32 cellular contexts compared by ENCODE assay signal in the genomic region with DNA sequence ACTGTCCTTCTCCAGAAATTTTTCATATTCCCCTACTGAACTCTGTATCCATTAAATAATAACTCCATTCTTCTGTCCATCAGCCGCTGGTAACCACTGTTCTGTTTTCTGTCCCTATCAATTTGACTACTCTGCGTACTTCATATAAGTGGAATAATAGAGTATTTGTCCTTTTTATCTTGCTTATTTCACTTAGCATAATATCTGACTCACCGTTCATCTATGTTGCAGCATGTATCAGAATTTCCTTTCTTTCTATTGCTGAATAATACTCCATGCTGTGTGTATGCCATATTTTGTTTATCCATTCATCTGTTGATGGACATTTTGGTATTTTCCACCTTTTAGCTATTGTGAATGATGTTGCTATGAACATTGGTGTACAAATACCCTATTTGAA.
DNase-seq lines count a peak whose midpoint lies in the region; ATAC-seq and TF ChIP-seq lines count a peak whose summit lies in the region.
"Had no signal": no experiment of that assay in that cellular context is flagged by ENCODE, and none has a peak within 500 bp of the region (broad histone marks: within the 10 kb centered on the region; RNA-seq: fewer than 3 reads in every experiment).

No MANE protein-coding gene starts in this region.

- TF ChIP-seq CTCF in RWPE2 (IDR thresholded peaks at IDR 0.05; ENCODE audit: poor library complexity, severe bottlenecking) (no peak), A673 (conservative IDR thresholded peaks at IDR 0.05; ENCODE audit: low read depth, low read length) (no peak), vagina (IDR thresholded peaks at IDR 0.05) (no peak)

- intact Hi-C loops in A673 (cut with micrococcal nuclease; ENCODE audit: unreplicated experiment) (no loop called here), vagina (cut with DNase I) (no loop called here)

- H3K4me3 ChIP-seq in RWPE2 (ENCODE audit: severe bottlenecking) (no peak overlapping the region), muscle layer of duodenum (ENCODE audit: low read depth in 1 of 2, low read length in 2 of 2) (no peak overlapping the region), A673 (ENCODE audit: low read depth, low read length, poor library complexity, severe bottlenecking) (no peak overlapping the region), vagina (no peak overlapping the region)
- no peak overlapping the region for H3K4me3 ChIP-seq in CD8-positive, alpha-beta memory T cell (ENCODE audit: low read length)
- H3K4me3 ChIP-seq: BLaER1 treated with 17β-estradiol and CSF1 and Interleukin-3, amounts not matched to agents 10 nM and 100 nM; heart right ventricle; right atrium auricular region; thoracic aorta; uterus had no signal

- DNase-seq in EH (ENCODE audit: low read depth) (peak; percentile 21), RWPE2 (ENCODE audit: low spot score) (no peak), dermis blood vessel endothelial cell (peak; percentile 70), A673 (ENCODE audit: low spot score) (no peak), vagina (ENCODE audit: extremely low spot score in 2 of 2) (no peak)
- no peak for DNase-seq in CD8-positive, alpha-beta memory T cell
- DNase-seq: ACHN; activated CD8-positive, alpha-beta T cell treated with anti-CD3 and anti-CD28 coated beads, Interleukin-2, amount 10 ng/mL, durations not matched to agents 7 days and 5 days; activated effector memory CD4-positive, alpha-beta T cell treated with Interleukin-2 at 50 U/mL for 16 hours; activated T-cell treated with anti-CD3 and anti-CD28 coated beads for 4 hours; Calu3; cortex of kidney; DND-41; heart right ventricle; naive B cell; NCI-H1417 treated with DMSO at 0.1 percent for 48 hours; NCI-H524; stimulated activated CD4-positive, alpha-beta T cell treated with anti-CD3 and anti-CD28 coated beads, Interleukin-12 subunit alpha, Interleukin-12 subunit beta, amount 100 ng/mL, for 4 hours; stimulated activated CD4-positive, alpha-beta T cell treated with anti-CD3 and anti-CD28 coated beads, Interleukin-4, amount 100 ng/mL, for 4 hours; stimulated activated naive CD4-positive, alpha-beta T cell; T-helper 1 cell; uterus had no signal

- no peaks in the 10 kb centered on the region for H3K9me3 ChIP-seq in RWPE2 (ENCODE audit: severe bottlenecking)
- no peaks in the 10 kb centered on the region for H3K9me3 ChIP-seq in muscle layer of duodenum (ENCODE audit: control insufficient read depth in 1 of 2, low read length in 2 of 2)
- no peaks in the 10 kb centered on the region for H3K9me3 ChIP-seq in A673 (ENCODE audit: low read depth, low read length, poor library complexity, severe bottlenecking)
- no peaks in the 10 kb centered on the region for H3K9me3 ChIP-seq in CD8-positive, alpha-beta memory T cell (ENCODE audit: low read length)
- no peaks in the 10 kb centered on the region for H3K9me3 ChIP-seq in vagina
- H3K9me3 ChIP-seq: BLaER1 treated with 17β-estradiol and CSF1 and Interleukin-3, amounts not matched to agents 10 nM and 100 nM; heart right ventricle; right atrium auricular region; thoracic aorta; uterus had no signal

- H3K27me3 ChIP-seq in RWPE2 (ENCODE audit: insufficient read depth, poor library complexity, severe bottlenecking) (no peaks in the 10 kb centered on the region), muscle layer of duodenum (ENCODE audit: low read depth, low read length) (no peaks in the 10 kb centered on the region), A673 (replicated peaks; ENCODE audit: insufficient read depth, low read depth, low read length, poor library complexity) (no peaks in the 10 kb centered on the region), vagina (no peaks in the 10 kb centered on the region)
- H3K27me3 ChIP-seq in CD8-positive, alpha-beta memory T cell (ENCODE audit: insufficient read depth, low read length, poor library complexity, severe bottlenecking) = no peaks in the 10 kb centered on the region
- H3K27me3 ChIP-seq: BLaER1 treated with 17β-estradiol and CSF1 and Interleukin-3, amounts not matched to agents 10 nM and 100 nM; heart right ventricle; right atrium auricular region; uterus had no signal

- CTCF ChIA-PET in A673 (lab: Charles Lee) = no interaction called here
- CTCF ChIA-PET in CD8-positive, alpha-beta memory T cell (lab: Charles Lee) = interaction anchor here (0.9 kb wide), 1 partner anchor 212 kb away, joined by 3 read pairs; no protein-coding TSS in a partner anchor

- no peaks in the 10 kb centered on the region for H3K9me3 Mint-ChIP-seq in CD8-positive, alpha-beta memory T cell
- H3K9me3 Mint-ChIP-seq: brain, IgD-negative memory B cell, naive B cell had no signal

- H3K36me3 ChIP-seq in RWPE2 (ENCODE audit: low read depth) (peaks cover 53% of the 10 kb centered on the region), muscle layer of duodenum (ENCODE audit: control insufficient read depth in 1 of 2, insufficient read depth in 2 of 2, low read length in 2 of 2) (peaks cover 33 to 42% of the 10 kb centered on the region in 2 donors), A673 (ENCODE audit: insufficient read depth, low read length, poor library complexity, severe bottlenecking) (peaks cover 26% of the 10 kb centered on the region), vagina (peaks cover 0 to 51% of the 10 kb centered on the region in 2 donors)
- peaks cover 23% of the 10 kb centered on the region for H3K36me3 ChIP-seq in CD8-positive, alpha-beta memory T cell (ENCODE audit: insufficient read depth, low read length)
- H3K36me3 ChIP-seq: uterus had no signal

- peaks cover 4 to 14% (median 5%) of the 10 kb centered on the region in 3 donors for H3K4me1 Mint-ChIP-seq in CD8-positive, alpha-beta memory T cell
- H3K4me1 Mint-ChIP-seq: naive B cell had no signal

- no peak for ATAC-seq in RWPE2 (ENCODE audit: low read depth)
- ATAC-seq in GM21737 (IDR thresholded peaks at IDR 0.05; ENCODE audit: unreplicated experiment) = no peak
- ATAC-seq: activated CD8-positive, alpha-beta T cell treated with anti-CD3 and anti-CD28 coated beads, Interleukin-2, amount 10 ng/mL, durations not matched to agents 7 days and 5 days; HCT116; heart right ventricle; left lobe of liver; Panc1 had no signal

- H3K27ac ChIP-seq in RWPE2 (ENCODE audit: poor library complexity, severe bottlenecking) (peak overlapping the region; percentile 39), muscle layer of duodenum (ENCODE audit: low read length) (peak overlapping the region; percentile 49), A673 (ENCODE audit: low read depth, low read length, poor library complexity, severe bottlenecking) (no peak overlapping the region), vagina (no peak overlapping the region)
- no peak overlapping the region for H3K27ac ChIP-seq in CD8-positive, alpha-beta memory T cell (ENCODE audit: low read depth, low read length)
- H3K27ac ChIP-seq: BLaER1 treated with 17β-estradiol and CSF1 and Interleukin-3, amounts not matched to agents 10 nM and 100 nM; heart right ventricle; right atrium auricular region; thoracic aorta; uterus had no signal

- H3K36me3 Mint-ChIP-seq in CD8-positive, alpha-beta memory T cell = peaks cover 0 to 63% (median 15%) of the 10 kb centered on the region in 3 donors

- POLR2A ChIA-PET in A673 (lab: Charles Lee; ENCODE audit: low non-redundant PET) = no interaction called here
- POLR2A ChIA-PET in CD8-positive, alpha-beta memory T cell (lab: Charles Lee) = no interaction called here

- no peak for TF ChIP-seq POLR2A in vagina (IDR thresholded peaks at IDR 0.05)

- no peaks in the 10 kb centered on the region for H3K27me3 Mint-ChIP-seq in CD8-positive, alpha-beta memory T cell
- H3K27me3 Mint-ChIP-seq: brain, IgD-negative memory B cell, naive B cell had no signal

- no TSS peak for BruUV-seq in A673 (replicated peaks; lab: Mats Ljungman, UMichigan)

- no peak overlapping the region for H3K4me3 Mint-ChIP-seq in CD8-positive, alpha-beta memory T cell
- H3K4me3 Mint-ChIP-seq: activated CD8-positive, alpha-beta T cell treated with anti-CD3 and anti-CD28 coated beads, Interleukin-2, amount 10 ng/mL, durations not matched to agents 7 days and 5 days; brain; IgD-negative memory B cell had no signal

- H3K27ac Mint-ChIP-seq in CD8-positive, alpha-beta memory T cell = no peak overlapping the region
- H3K27ac Mint-ChIP-seq: activated CD8-positive, alpha-beta T cell treated with anti-CD3 and anti-CD28 coated beads, Interleukin-2, amount 10 ng/mL, durations not matched to agents 7 days and 5 days; brain; IgD-negative memory B cell; naive B cell had no signal

- H3K4me1 ChIP-seq in RWPE2 (ENCODE audit: insufficient read depth, poor library complexity, severe bottlenecking) (peaks cover 6% of the 10 kb centered on the region), muscle layer of duodenum (ENCODE audit: control insufficient read depth in 1 of 2, insufficient read depth in 2 of 2, low read length in 2 of 2) (peaks cover 2 to 7% of the 10 kb centered on the region in 2 donors), A673 (ENCODE audit: insufficient read depth, low read length, poor library complexity, severe bottlenecking) (no peaks in the 10 kb centered on the region), vagina (peaks cover 12% of the 10 kb centered on the region)
- H3K4me1 ChIP-seq in CD8-positive, alpha-beta memory T cell (ENCODE audit: insufficient read depth, low read length) = no peaks in the 10 kb centered on the region
- H3K4me1 ChIP-seq: BLaER1 treated with 17β-estradiol and CSF1 and Interleukin-3, amounts not matched to agents 10 nM and 100 nM; right atrium auricular region; uterus had no signal

Comparison
In these comparisons a context has a peak if more than half of its experiments do, and no peak if none do; other contexts are left out.
1. DNase-seq: peak in EH (single experiment) and dermis blood vessel endothelial cell (single experiment); none in RWPE2 (single experiment), A673 (single experiment), CD8-positive, alpha-beta memory T cell (0 of 5) and vagina (0 of 2).
2. H3K27ac ChIP-seq: peak in RWPE2 (single experiment) and muscle layer of duodenum (single experiment); none in A673 (single experiment), CD8-positive, alpha-beta memory T cell (single experiment) and vagina (single experiment).